ENCODE assay signal across 20 cellular contexts in the genomic region with DNA sequence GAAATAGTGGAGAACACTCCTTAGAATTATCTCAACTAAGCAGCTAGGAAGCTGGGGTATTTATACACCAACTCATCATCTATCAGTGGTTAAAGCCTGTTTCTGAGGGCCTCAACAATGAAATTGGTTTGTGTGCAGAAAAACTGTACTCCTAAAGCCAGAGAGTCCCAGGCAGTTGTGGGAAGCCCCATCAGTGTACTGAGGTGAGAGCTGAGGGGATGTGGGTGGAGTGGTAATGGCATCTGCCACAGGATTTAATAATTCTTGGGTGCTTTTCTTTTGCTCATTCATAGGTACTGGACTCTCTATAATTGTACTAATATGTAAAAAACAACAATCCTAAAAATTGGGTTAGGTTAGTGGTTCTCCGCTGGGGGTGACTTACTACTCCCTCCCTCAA.
"Had no signal": no experiment of that assay in that cellular context is flagged by ENCODE, and none has a peak within 500 bp of the region (broad histone marks: within the 10 kb centered on the region; RNA-seq: fewer than 3 reads in every experiment).

No MANE protein-coding gene starts in this region.

- ATAC-seq: activated T-helper 17 cell treated with anti-CD3 and anti-CD28 coated beads, Interleukin-2, amount 50 U/mL, for 72 hours; naive thymus-derived CD8-positive, alpha-beta T cell; T-cell had no signal

- H3K4me3 Mint-ChIP-seq: activated naive CD8-positive, alpha-beta T cell; activated T-cell treated with anti-CD3 and anti-CD28 coated beads, Interleukin-2, amount 50 U/mL, for 24 hours; activated T-helper 17 cell treated with anti-CD3 and anti-CD28 coated beads, Interleukin-2, amount 50 U/mL, for 72 hours; naive thymus-derived CD8-positive, alpha-beta T cell; stimulated activated naive CD8-positive, alpha-beta T cell treated with anti-CD3 and anti-CD28 coated beads, Interleukin-15, Interleukin-2, amounts not matched to agents 100 ng/mL and 50 ng/mL, for 24 hours; T-cell; T-helper 2 cell treated with Interferon-gamma antibody and Interleukin-4, amounts not matched to agents 5 μg/mL and 100 μg/mL, for 36 hours had no signal

- H3K36me3 ChIP-seq: adrenal gland, left lung, spleen, vagina, WERI-Rb-1 had no signal

- H3K9me3 ChIP-seq: adrenal gland, left lung, spleen, vagina had no signal

- H3K4me3 ChIP-seq: adrenal gland, left lung, lung, spleen, vagina had no signal

- H3K27ac ChIP-seq: left lung, spleen, vagina, WERI-Rb-1 had no signal

- H3K9me3 Mint-ChIP-seq: activated T-cell treated with anti-CD3 and anti-CD28 coated beads, Interleukin-2, amount 50 U/mL, for 24 hours; T-helper 2 cell treated with Interferon-gamma antibody and Interleukin-4, amounts not matched to agents 5 μg/mL and 100 μg/mL, for 36 hours had no signal

- H3K27me3 ChIP-seq: adrenal gland, left lung, spleen, vagina had no signal

- H3K36me3 Mint-ChIP-seq: activated naive CD8-positive, alpha-beta T cell; naive thymus-derived CD8-positive, alpha-beta T cell; T-cell had no signal

- H3K27ac Mint-ChIP-seq: activated naive CD8-positive, alpha-beta T cell; activated T-cell treated with anti-CD3 and anti-CD28 coated beads, Interleukin-2, amount 50 U/mL, for 24 hours; activated T-helper 17 cell treated with anti-CD3 and anti-CD28 coated beads, Interleukin-2, amount 50 U/mL, for 72 hours; progenitor cell of endocrine pancreas; stimulated activated naive CD8-positive, alpha-beta T cell treated with anti-CD3 and anti-CD28 coated beads, Interleukin-15, Interleukin-2, amounts not matched to agents 100 ng/mL and 50 ng/mL, for 24 hours; T-cell; T-helper 2 cell treated with Interferon-gamma antibody and Interleukin-4, amounts not matched to agents 5 μg/mL and 100 μg/mL, for 36 hours had no signal

- H3K27me3 Mint-ChIP-seq: activated naive CD8-positive, alpha-beta T cell; activated T-helper 17 cell treated with anti-CD3 and anti-CD28 coated beads, Interleukin-2, amount 50 U/mL, for 72 hours; naive thymus-derived CD8-positive, alpha-beta T cell; stimulated activated naive CD8-positive, alpha-beta T cell treated with anti-CD3 and anti-CD28 coated beads, Interleukin-15, Interleukin-2, amounts not matched to agents 100 ng/mL and 50 ng/mL, for 24 hours; T-cell had no signal

- DNase-seq: activated CD4-positive, alpha-beta T cell treated with anti-CD3 and anti-CD28 coated beads for 1 hour; activated CD4-positive, alpha-beta T cell treated with anti-CD3 and anti-CD28 coated beads, Interleukin-2, amount 50 U/mL, for 1 hour; activated CD8-positive, alpha-beta memory T cell treated with anti-CD3 and anti-CD28 coated beads for 24 hours; activated CD8-positive, alpha-beta memory T cell treated with anti-CD3 and anti-CD28 coated beads, Interleukin-2, amount 50 U/mL, for 4 hours; activated T-cell treated with anti-CD3 and anti-CD28 coated beads, Interleukin-2, amount 50 U/mL, for 24 hours; adrenal gland; left lung; naive thymus-derived CD8-positive, alpha-beta T cell; spleen; stimulated activated CD4-positive, alpha-beta T cell treated with anti-CD3 and anti-CD28 coated beads, Interleukin-4, amount 100 ng/mL, for 24 hours; T-cell; trophoblast cell; WERI-Rb-1 had no signal
